ENCODE assay signal across 1 cellular context in genomic region chr15:34754674-34755418, GRCh38.
TF ChIP-seq lines count a peak whose summit lies in the region.

GJD2 (minus strand) TSS chr15:34754998; CDS start chr15:34754488, 510 bp downstream.

TF ChIP-seq in endothelial cell of umbilical vein, 7 proteins besides CTCF, POLR2A, EP300 and RAD21 (continued from another document):
- no peak for TF ChIP-seq JUN (IDR thresholded peaks at IDR 0.05; ENCODE audit: borderline replicate concordance, insufficient read depth, insufficient read length, low read depth)
- TF ChIP-seq FOS (IDR thresholded peaks at IDR 0.05; ENCODE audit: borderline replicate concordance, insufficient read depth, low read length): no peak
